Comparison of ENCODE assay signal across 1 cellular context in genomic region chr10:129500617-129501339, GRCh38.
A peak's percentile ranks its signal among the peaks of the same experiment; 100 is the strongest.
TF ChIP-seq lines count a peak whose summit lies in the region.

No MANE protein-coding gene starts in this region.

TF ChIP-seq in HepG2, 621 proteins besides CTCF, POLR2A, EP300 and RAD21 (continued from another document and continues in another):
- TF ChIP-seq LCORL (IDR thresholded peaks at IDR 0.05) (no peak), LCORL (CRISPR knock-in tag; IDR thresholded peaks at IDR 0.05) (0 out of 2 replicates have a peak, but pooled peaks have one; percentile 29), ZSCAN12 (CRISPR knock-in tag; IDR thresholded peaks at IDR 0.05) (no peak), ZNF296 (CRISPR knock-in tag; conservative IDR thresholded peaks at IDR 0.05) (no peak), ZNF850 (CRISPR knock-in tag; conservative IDR thresholded peaks at IDR 0.05) (no peak), ZNF414 (CRISPR knock-in tag; IDR thresholded peaks at IDR 0.05) (no peak), KDM5B (CRISPR knock-in tag; IDR thresholded peaks at IDR 0.05; ENCODE audit: borderline replicate concordance) (no peak), EHMT2 (IDR thresholded peaks at IDR 0.05; ENCODE audit: borderline replicate concordance, low read depth, low read length) (no peak), MAF1 (CRISPR knock-in tag; IDR thresholded peaks at IDR 0.05; ENCODE audit: borderline replicate concordance) (no peak), FOSL1 (CRISPR knock-in tag; IDR thresholded peaks at IDR 0.05; ENCODE audit: borderline replicate concordance) (no peak), MEIS1 (CRISPR knock-in tag; IDR thresholded peaks at IDR 0.05; ENCODE audit: borderline replicate concordance) (no peak), ZFY (CRISPR knock-in tag; IDR thresholded peaks at IDR 0.05) (no peak), ZNF704 (CRISPR knock-in tag; IDR thresholded peaks at IDR 0.05; ENCODE audit: borderline replicate concordance) (no peak), AKAP8 (CRISPR knock-in tag; IDR thresholded peaks at IDR 0.05) (no peak), ATF2 (CRISPR knock-in tag; IDR thresholded peaks at IDR 0.05) (no peak), ZNF343 (CRISPR knock-in tag; IDR thresholded peaks at IDR 0.05) (no peak), ZNF253 (CRISPR knock-in tag; IDR thresholded peaks at IDR 0.05; ENCODE audit: borderline replicate concordance) (no peak), ZNF282 (IDR thresholded peaks at IDR 0.05; ENCODE audit: partially characterized antibody) (no peak), KLF11 (CRISPR knock-in tag; IDR thresholded peaks at IDR 0.05) (no peak), WIZ (CRISPR knock-in tag; IDR thresholded peaks at IDR 0.05) (no peak), ZNF446 (CRISPR knock-in tag; IDR thresholded peaks at IDR 0.05) (no peak), TCF12 (IDR thresholded peaks at IDR 0.05) (no peak), TCF12 (CRISPR knock-in tag; IDR thresholded peaks at IDR 0.05) (no peak), ETV5 (CRISPR knock-in tag; IDR thresholded peaks at IDR 0.05; ENCODE audit: borderline replicate concordance) (peak; percentile 29; the same call in 1 of the 2 replicates), ZNF781 (CRISPR knock-in tag; IDR thresholded peaks at IDR 0.05; ENCODE audit: borderline replicate concordance, not compliant biosample characterization) (no peak), NFKB2 (CRISPR knock-in tag; IDR thresholded peaks at IDR 0.05; ENCODE audit: borderline replicate concordance) (no peak), PHF21A (CRISPR knock-in tag; IDR thresholded peaks at IDR 0.05) (no peak), ZGPAT (CRISPR knock-in tag; IDR thresholded peaks at IDR 0.05) (no peak), ZNF274 (CRISPR knock-in tag; IDR thresholded peaks at IDR 0.05) (no peak), EEA1 (CRISPR knock-in tag; IDR thresholded peaks at IDR 0.05; ENCODE audit: borderline replicate concordance) (no peak), ATM (IDR thresholded peaks at IDR 0.05; ENCODE audit: borderline replicate concordance) (no peak), ZFAT (CRISPR knock-in tag; conservative IDR thresholded peaks at IDR 0.05) (no peak), TRAFD1 (CRISPR knock-in tag; IDR thresholded peaks at IDR 0.05; ENCODE audit: borderline replicate concordance) (no peak), ZNF512 (CRISPR knock-in tag; IDR thresholded peaks at IDR 0.05) (no peak), RFXANK (CRISPR knock-in tag; IDR thresholded peaks at IDR 0.05) (no peak), SIN3A (IDR thresholded peaks at IDR 0.05; ENCODE audit: borderline replicate concordance, low read depth, low read length) (no peak), GLI4 (CRISPR knock-in tag; IDR thresholded peaks at IDR 0.05; ENCODE audit: borderline replicate concordance) (no peak), ATF1 (CRISPR knock-in tag; IDR thresholded peaks at IDR 0.05) (peak; percentile 25; the same call in 1 of the 2 replicates), IRF2 (CRISPR knock-in tag; IDR thresholded peaks at IDR 0.05) (no peak), MYNN (CRISPR knock-in tag; IDR thresholded peaks at IDR 0.05; ENCODE audit: low read depth) (no peak), PHF5A (CRISPR knock-in tag; IDR thresholded peaks at IDR 0.05; ENCODE audit: low read depth, unreplicated experiment) (no peak), HNF4G (IDR thresholded peaks at IDR 0.05; ENCODE audit: borderline replicate concordance, low read depth, low read length) (peak; percentile 46; the same call in 1 of the 2 replicates), HNF4G (CRISPR knock-in tag; IDR thresholded peaks at IDR 0.05; ENCODE audit: borderline replicate concordance, low read depth) (no peak), RCOR2 (CRISPR knock-in tag; IDR thresholded peaks at IDR 0.05) (0 out of 2 replicates have a peak, but pooled peaks have one; percentile 22), GABPA (IDR thresholded peaks at IDR 0.05; ENCODE audit: low read depth, low read length) (no peak), GABPA (CRISPR knock-in tag; IDR thresholded peaks at IDR 0.05; ENCODE audit: low read depth) (no peak), ZBTB4 (CRISPR knock-in tag; IDR thresholded peaks at IDR 0.05; ENCODE audit: borderline replicate concordance) (no peak), ZNF12 (CRISPR knock-in tag; IDR thresholded peaks at IDR 0.05) (0 out of 2 replicates have a peak, but pooled peaks have one; percentile 32), SIN3B (IDR thresholded peaks at IDR 0.05; ENCODE audit: low read length) (no peak), PAXIP1 (CRISPR knock-in tag; conservative IDR thresholded peaks at IDR 0.05) (peak; percentile 52; the same call in 1 of the 2 replicates), IRX3 (CRISPR knock-in tag; IDR thresholded peaks at IDR 0.05; ENCODE audit: borderline replicate concordance, low read depth) (no peak), SPEN (CRISPR knock-in tag; IDR thresholded peaks at IDR 0.05; ENCODE audit: low read depth) (no peak), PHB2 (IDR thresholded peaks at IDR 0.05; ENCODE audit: partially characterized antibody) (no peak), RFX3 (CRISPR knock-in tag; IDR thresholded peaks at IDR 0.05) (no peak), ZNF558 (CRISPR knock-in tag; IDR thresholded peaks at IDR 0.05; ENCODE audit: borderline replicate concordance) (no peak), ZBTB3 (CRISPR knock-in tag; IDR thresholded peaks at IDR 0.05; ENCODE audit: borderline replicate concordance, low read depth) (no peak), MLX (CRISPR knock-in tag; IDR thresholded peaks at IDR 0.05) (no peak), PRPF4 (IDR thresholded peaks at IDR 0.05; ENCODE audit: low read depth, low read length, poor library complexity, severe bottlenecking) (no peak), ZSCAN30 (CRISPR knock-in tag; IDR thresholded peaks at IDR 0.05) (no peak), POLR2AphosphoS2 (IDR thresholded peaks at IDR 0.05; ENCODE audit: low read depth, low read length) (no peak), POGZ (CRISPR knock-in tag; IDR thresholded peaks at IDR 0.05) (peak; percentile 14; the same call in 1 of the 2 replicates)
